ENCODE assay signal across 8 cellular contexts in genomic region chr10:5317547-5318107, GRCh38. TPM values are rescaled to one million over a fixed set of nuclear protein-coding genes. Genes with fewer than 3 reads are reported as not detected.
A peak's percentile ranks its signal among the peaks of the same experiment; 100 is the strongest.
DNase-seq lines count a peak whose midpoint lies in the region; ATAC-seq lines count a peak whose summit lies in the region.

No MANE protein-coding gene starts in this region.

- intact Hi-C loops in posterior vena cava (cut with DNase I) = no loop called here

- in situ Hi-C loops in KBM-7 (cut with MboI; ENCODE audit: low pct_unique_long_range_greater_than_20kb, low sequenced_read_pairs) = no loop called here

- DNase-seq in EH (ENCODE audit: low read depth) (peak; percentile 90), KBM-7 (peak; percentile 80), iPS-NIHi11 (ENCODE audit: low spot score) (peak; percentile 25), posterior vena cava (ENCODE audit: low spot score) (no peak), COLO668 (lab: John Stamatoyannopoulos, UW; ENCODE audit: unreplicated experiment) (no peak)
- peak; percentile 83 for DNase-seq in activated CD8-positive, alpha-beta memory T cell treated with anti-CD3 and anti-CD28 coated beads, Interleukin-2, amount 50 U/mL, for 48 hours
- peak; percentile 67 for DNase-seq in stimulated activated naive CD8-positive, alpha-beta T cell treated with anti-CD3 and anti-CD28 coated beads, Interleukin-15, Interleukin-2, amounts not matched to agents 100 U/mL and 50 U/mL, for 24 hours

- peak; percentile 96 for ATAC-seq in stimulated activated naive CD8-positive, alpha-beta T cell treated with anti-CD3 and anti-CD28 coated beads, Interleukin-15, Interleukin-2, amounts not matched to agents 100 U/mL and 50 U/mL, for 24 hours
- no peak for ATAC-seq in HG02970 (IDR thresholded peaks at IDR 0.05; ENCODE audit: low FRiP score, unreplicated experiment)

RNA-seq across cellular contexts. Expression of gene UCN3, which starts 47.1 kb away (rescaled TPM):
- total RNA-seq in posterior vena cava = not detected

Comparison
In these comparisons a context has a peak if more than half of its experiments do, and no peak if none do; other contexts are left out.
1. DNase-seq: peak in EH (single experiment), KBM-7 (single experiment), activated CD8-positive, alpha-beta memory T cell treated with anti-CD3 and anti-CD28 coated beads, Interleukin-2, amount 50 U/mL, for 48 hours (single experiment), iPS-NIHi11 (single experiment) and stimulated activated naive CD8-positive, alpha-beta T cell treated with anti-CD3 and anti-CD28 coated beads, Interleukin-15, Interleukin-2, amounts not matched to agents 100 U/mL and 50 U/mL, for 24 hours (single experiment); none in posterior vena cava (single experiment) and COLO668 (single experiment).